9 cellular contexts compared by ENCODE assay signal in genomic region chr19:28061111-28061510, GRCh38.
"Had no signal": no experiment of that assay in that cellular context is flagged by ENCODE, and none has a peak within 500 bp of the region (broad histone marks: within the 10 kb centered on the region; RNA-seq: fewer than 3 reads in every experiment).

No MANE protein-coding gene starts in this region.

- FAIRE-seq: HTR-8/SVneo, K562 had no signal

- H3K27ac Mint-ChIP-seq: HFFc6 had no signal

- H3K4me3 Mint-ChIP-seq: HFFc6 had no signal

- H3K9me3 ChIP-seq: HAP-1 had no signal

- DNase-seq: GM23248, GOT3, H7, HFFc6, IMR-90 had no signal

- H3K4me3 ChIP-seq: GM23248, HAP-1, K562 had no signal

- ATAC-seq: HCT116, K562 had no signal

- H3K4me1 ChIP-seq: HAP-1 had no signal

- H3K27ac ChIP-seq: GM23248 had no signal

- H3K36me3 ChIP-seq: HAP-1 had no signal
